8 cellular contexts compared by ENCODE assay signal in genomic region chr1:172746091-172746949, GRCh38.
A peak's percentile ranks its signal among the peaks of the same experiment; 100 is the strongest.
DNase-seq lines count a peak whose midpoint lies in the region; ATAC-seq lines count a peak whose summit lies in the region.

No MANE protein-coding gene starts in this region.

- peak; percentile 13 for DNase-seq in activated effector memory CD4-positive, alpha-beta T cell treated with Interleukin-2 at 50 U/mL for 16 hours
- DNase-seq in activated effector memory CD4-positive, alpha-beta T cell treated with anti-CD3 and anti-CD28 coated beads, Interleukin-2, amount 50 U/mL, for 16 hours: no peak
- DNase-seq in M059J (ENCODE audit: low read depth) (peak; percentile 99), left cardiac atrium (no peak), neuronal stem cell (ENCODE audit: low spot score) (no peak)
- no peak for DNase-seq in stimulated activated naive CD8-positive, alpha-beta T cell treated with anti-CD3 and anti-CD28 coated beads, Interleukin-15, Interleukin-2, amounts not matched to agents 100 U/mL and 50 U/mL, for 24 hours

- H2BK5ac ChIP-seq in neuronal stem cell (ENCODE audit: low read length): no peak overlapping the region

- ATAC-seq in HG02588 (IDR thresholded peaks at IDR 0.05; ENCODE audit: unreplicated experiment): peak; percentile 82
- ATAC-seq in activated T-helper 17 cell treated with anti-CD3 and anti-CD28 coated beads, Interleukin-2, amount 50 U/mL, for 72 hours (replicated peaks): peak; percentile 86
- peak; percentile 78 to 94 for ATAC-seq in left cardiac atrium
- ATAC-seq in stimulated activated naive CD8-positive, alpha-beta T cell treated with anti-CD3 and anti-CD28 coated beads, Interleukin-15, Interleukin-2, amounts not matched to agents 100 U/mL and 50 U/mL, for 24 hours: peak; percentile 86

- no peak overlapping the region for H3K27ac ChIP-seq in neuronal stem cell (replicated peaks; ENCODE audit: low read length)

- no peak overlapping the region for H2AK5ac ChIP-seq in neuronal stem cell (ENCODE audit: low read depth, low read length)

- no peaks in the 10 kb centered on the region for H3K9me3 ChIP-seq in neuronal stem cell (replicated peaks in 1 of 2; ENCODE audit: control insufficient read depth in 2 of 2, insufficient read depth in 1 of 2, low read depth in 1 of 2, low read length in 2 of 2)

- no CpG with 5 or more reads among the region's 3 CpGs for WGBS in neuronal stem cell (ENCODE audit: extremely low coverage in 2 of 2, insufficient read length in 2 of 2, insufficient replicate concordance in 1 of 2), 2 donors

- H3K18ac ChIP-seq in neuronal stem cell (ENCODE audit: low read length): no peak overlapping the region

- H3K4me3 ChIP-seq in neuronal stem cell (ENCODE audit: low read length in 2 of 2): no peak overlapping the region

- no peaks in the 10 kb centered on the region for H3K27me3 ChIP-seq in neuronal stem cell (ENCODE audit: control insufficient read depth in 3 of 3, insufficient read depth in 3 of 3, low read depth in 1 of 3, low read length in 3 of 3)

- H3K36me3 Mint-ChIP-seq in activated T-helper 17 cell treated with anti-CD3 and anti-CD28 coated beads, Interleukin-2, amount 50 U/mL, for 72 hours (ENCODE audit: low read depth): no peaks in the 10 kb centered on the region

- intact Hi-C loops in left cardiac atrium (cut with DNase I): loop anchor here (2.0 to 10.0 kb wide), 4 partner anchors 81 to 678 kb away; no protein-coding TSS in a partner anchor

- H3K23ac ChIP-seq in neuronal stem cell (ENCODE audit: low read depth, low read length, poor library complexity): no peak overlapping the region

- no peaks in the 10 kb centered on the region for H3K4me1 ChIP-seq in neuronal stem cell (ENCODE audit: control insufficient read depth in 2 of 2, insufficient read depth in 1 of 2, low read depth in 1 of 2, low read length in 2 of 2)

- H3K4me2 ChIP-seq in neuronal stem cell (ENCODE audit: insufficient read depth, low read length, poor library complexity, severe bottlenecking): no peak overlapping the region

- H3K79me1 ChIP-seq in neuronal stem cell (ENCODE audit: low read depth, low read length): no peaks in the 10 kb centered on the region

- no peak overlapping the region for H2BK15ac ChIP-seq in neuronal stem cell (ENCODE audit: low read length)

- H3K4ac ChIP-seq in neuronal stem cell (ENCODE audit: low read length): no peak overlapping the region

- no peaks in the 10 kb centered on the region for H3K9me3 Mint-ChIP-seq in activated T-helper 17 cell treated with anti-CD3 and anti-CD28 coated beads, Interleukin-2, amount 50 U/mL, for 72 hours

- H2BK120ac ChIP-seq in neuronal stem cell (ENCODE audit: low read depth, low read length): no peak overlapping the region

- H4K91ac ChIP-seq in neuronal stem cell (ENCODE audit: low read depth, low read length, poor library complexity): no peak overlapping the region

- H3K9ac ChIP-seq in neuronal stem cell (ENCODE audit: low read depth, low read length, poor library complexity): no peak overlapping the region

- peak overlapping the region; percentile 4 for H3K27ac Mint-ChIP-seq in activated T-helper 17 cell treated with anti-CD3 and anti-CD28 coated beads, Interleukin-2, amount 50 U/mL, for 72 hours

- H3K4me1 Mint-ChIP-seq in activated T-helper 17 cell treated with anti-CD3 and anti-CD28 coated beads, Interleukin-2, amount 50 U/mL, for 72 hours: peaks cover 24% of the 10 kb centered on the region

- H2BK12ac ChIP-seq in neuronal stem cell (ENCODE audit: low read length): no peak overlapping the region

- peak overlapping the region; percentile 38 for H3K4me3 Mint-ChIP-seq in activated T-helper 17 cell treated with anti-CD3 and anti-CD28 coated beads, Interleukin-2, amount 50 U/mL, for 72 hours

- H3K14ac ChIP-seq in neuronal stem cell (ENCODE audit: low read length): no peak overlapping the region

- H2AFZ ChIP-seq in neuronal stem cell (ENCODE audit: low read length): no peak overlapping the region

- H4K8ac ChIP-seq in neuronal stem cell (ENCODE audit: low read depth, low read length): no peak overlapping the region

- no peaks in the 10 kb centered on the region for H3K27me3 Mint-ChIP-seq in activated T-helper 17 cell treated with anti-CD3 and anti-CD28 coated beads, Interleukin-2, amount 50 U/mL, for 72 hours

- no peaks in the 10 kb centered on the region for H3K36me3 ChIP-seq in neuronal stem cell (replicated peaks in 1 of 2; ENCODE audit: control insufficient read depth in 2 of 2, insufficient read depth in 2 of 2, low read length in 2 of 2)

Comparison
In these comparisons a context has a peak if more than half of its experiments do, and no peak if none do; other contexts are left out.
1. DNase-seq: peak in activated effector memory CD4-positive, alpha-beta T cell treated with Interleukin-2 at 50 U/mL for 16 hours (single experiment) and M059J (single experiment); none in activated effector memory CD4-positive, alpha-beta T cell treated with anti-CD3 and anti-CD28 coated beads, Interleukin-2, amount 50 U/mL, for 16 hours (single experiment), left cardiac atrium (single experiment), stimulated activated naive CD8-positive, alpha-beta T cell treated with anti-CD3 and anti-CD28 coated beads, Interleukin-15, Interleukin-2, amounts not matched to agents 100 U/mL and 50 U/mL, for 24 hours (single experiment) and neuronal stem cell (single experiment).
2. Peak in every context shown above with its lines, with median percentiles within 50 percentile points of each other: ATAC-seq.